ENCODE assay signal across 8 cellular contexts in genomic region chr15:90400759-90401314, GRCh38. TPM values are rescaled to one million over a fixed set of nuclear protein-coding genes. Genes with fewer than 3 reads are reported as not detected.
DNase-seq lines count a peak whose midpoint lies in the region; ATAC-seq, FAIRE-seq and TF ChIP-seq lines count a peak whose summit lies in the region.

No MANE protein-coding gene starts in this region.

- H3K9me3 ChIP-seq in psoas muscle: no peaks in the 10 kb centered on the region
- H3K9me3 ChIP-seq in WERI-Rb-1 (ENCODE audit: severe bottlenecking): no peaks in the 10 kb centered on the region

- FAIRE-seq in G401.6 (lab: Jason Lieb, UNC): peak; percentile 83

- H3K4me1 ChIP-seq in psoas muscle: peaks cover 90% of the 10 kb centered on the region

- intact Hi-C loops in psoas muscle (cut with DNase I): no loop called here

- H3K27ac ChIP-seq in psoas muscle: peak overlapping the region; percentile 86
- no peak overlapping the region for H3K27ac ChIP-seq in WERI-Rb-1

- H3K4me3 ChIP-seq in psoas muscle (peak overlapping the region; percentile 38), WERI-Rb-1 (ENCODE audit: low read depth, low read length) (no peak overlapping the region)

- WGBS in psoas muscle, 3 donors: 7 to 11% (median 8%) methylated on average over 7 of the region's 7 CpGs

- H3K27me3 ChIP-seq in psoas muscle (ENCODE audit: insufficient read depth in 3 of 3, low read length in 2 of 3): no peaks in the 10 kb centered on the region
- H3K27me3 ChIP-seq in WERI-Rb-1 (ENCODE audit: insufficient read depth, low read depth, severe bottlenecking): no peaks in the 10 kb centered on the region

- peak; percentile 89 to 93 (median 90) for ATAC-seq in psoas muscle

- no peaks in the 10 kb centered on the region for H3K36me3 ChIP-seq in psoas muscle (ENCODE audit: insufficient read depth in 1 of 2, low read depth in 1 of 2)
- H3K36me3 ChIP-seq in WERI-Rb-1: no peaks in the 10 kb centered on the region; the same call in 1 of the 2 replicates

- TF ChIP-seq CTCF in psoas muscle (IDR thresholded peaks at IDR 0.05) (no peak), WERI-Rb-1 (IDR thresholded peaks at IDR 0.05; ENCODE audit: low read depth, low read length) (no peak)

- DNase-seq in GOT3 (lab: John Stamatoyannopoulos, UW) (peak; percentile 29), KG1 (lab: John Stamatoyannopoulos, UW) (peak; percentile 81), RKO (ENCODE audit: low spot score) (peak; percentile 99), glomerular visceral epithelial cell (ENCODE audit: extremely low spot score) (peak; percentile 94), psoas muscle (peak; percentile 55 to 75), WERI-Rb-1 (no peak)
- DNase-seq in activated naive CD4-positive, alpha-beta T cell treated with anti-CD3 and anti-CD28 coated beads, Interleukin-2, amount 50 U/mL, for 16 hours: peak; percentile 29

RNA-seq across cellular contexts. Expression of gene IQGAP1, which starts 12.8 kb away (rescaled TPM):
- 10 to 100 TPM; 39.7 to 72.2 (median 50.6) TPM for total RNA-seq in psoas muscle
- polyA plus RNA-seq in psoas muscle: 10 to 100 TPM; 31.1 to 58.7 (median 37.7) TPM

RNA-seq across cellular contexts. Expression of gene ZNF774, which starts 48.8 kb away (rescaled TPM):
- total RNA-seq in psoas muscle: 10 to 100 TPM in 2 of 4 donors, 1 to 10 TPM in 2; 7.6 to 19.6 (median 11.8) TPM
- polyA plus RNA-seq in psoas muscle: 1 to 10 TPM; 2.8 to 7.9 (median 4.3) TPM
